In genomic region chr4:8728536-8729407, GRCh38 we compare ENCODE assay signal across 19 cellular contexts.
DNase-seq lines count a peak whose midpoint lies in the region; ATAC-seq and TF ChIP-seq lines count a peak whose summit lies in the region.
"Had no signal": no experiment of that assay in that cellular context is flagged by ENCODE, and none has a peak within 500 bp of the region (broad histone marks: within the 10 kb centered on the region; RNA-seq: fewer than 3 reads in every experiment).

No MANE protein-coding gene starts in this region.

- no peaks in the 10 kb centered on the region for H3K9me3 ChIP-seq in RWPE2 (ENCODE audit: severe bottlenecking)
- H3K9me3 ChIP-seq: A549, thyroid gland had no signal

- CTCF ChIA-PET in RWPE1 (lab: Yijun Ruan, JAX): no interaction called here

- POLR2A ChIA-PET in RWPE1 (lab: Yijun Ruan, JAX; ENCODE audit: low non-redundant PET): no interaction called here

- H3K4me1 ChIP-seq in RWPE2 (ENCODE audit: insufficient read depth, poor library complexity, severe bottlenecking): no peaks in the 10 kb centered on the region
- H3K4me1 ChIP-seq: A549, thyroid gland had no signal

- H3K27ac ChIP-seq in RWPE2 (ENCODE audit: poor library complexity, severe bottlenecking) (no peak overlapping the region), RWPE1 (no peak overlapping the region)
- H3K27ac ChIP-seq: A549, brain microvascular endothelial cell, C4-2B, KMS-11, thyroid gland had no signal

- peak; percentile 32 for DNase-seq in activated CD8-positive, alpha-beta memory T cell treated with anti-CD3 and anti-CD28 coated beads for 24 hours
- DNase-seq in activated CD8-positive, alpha-beta memory T cell treated with anti-CD3 and anti-CD28 coated beads, Interleukin-2, amount 50 U/mL, for 4 hours: no peak
- DNase-seq in RWPE2 (ENCODE audit: low spot score) (peak; percentile 53), left lobe of liver (ENCODE audit: low spot score) (peak; percentile 28), NCI-H1694 (lab: John Stamatoyannopoulos, UW) (no peak), RWPE1 (ENCODE audit: low spot score) (no peak)
- peak; percentile 14 for DNase-seq in stimulated activated CD8-positive, alpha-beta memory T cell treated with anti-CD3 and anti-CD28 coated beads, Interleukin-4, amount 100 ng/mL, for 48 hours
- DNase-seq in activated CD4-positive, alpha-beta T cell treated with anti-CD3 and anti-CD28 coated beads, Interleukin-2, amount 50 U/mL, for 48 hours: no peak
- DNase-seq: activated CD4-positive, alpha-beta T cell treated with anti-CD3 and anti-CD28 coated beads, Interleukin-2, amount 10 ng/mL, durations not matched to agents 7 days and 5 days; brain microvascular endothelial cell; DMS 273 treated with DMSO at 0.1 percent for 48 hours; naive thymus-derived CD4-positive, alpha-beta T cell; NCI-H1105 treated with DMSO at 0.1 percent for 48 hours; NCI-H2171; PC-3; thyroid gland had no signal

- no peak for TF ChIP-seq CTCF in RWPE2 (IDR thresholded peaks at IDR 0.05; ENCODE audit: poor library complexity, severe bottlenecking)
- TF ChIP-seq CTCF in RWPE1 (conservative IDR thresholded peaks at IDR 0.05; ENCODE audit: low read depth): no peak

- H3K4me3 ChIP-seq in RWPE2 (ENCODE audit: severe bottlenecking): no peak overlapping the region
- H3K4me3 ChIP-seq: A549, thyroid gland had no signal

- ATAC-seq in RWPE2 (ENCODE audit: low read depth): no peak
- ATAC-seq in left lobe of liver: no peak
- ATAC-seq: A549; naive thymus-derived CD4-positive, alpha-beta T cell; PC-3 had no signal

- H3K27me3 ChIP-seq in RWPE2 (ENCODE audit: insufficient read depth, poor library complexity, severe bottlenecking): peaks cover 32% of the 10 kb centered on the region
- H3K27me3 ChIP-seq: thyroid gland had no signal

- H3K36me3 ChIP-seq in RWPE2 (ENCODE audit: low read depth): no peaks in the 10 kb centered on the region
- H3K36me3 ChIP-seq: brain microvascular endothelial cell, thyroid gland had no signal

Comparison
In these comparisons a context has a peak if more than half of its experiments do, and no peak if none do; other contexts are left out.
1. DNase-seq: peak in activated CD8-positive, alpha-beta memory T cell treated with anti-CD3 and anti-CD28 coated beads for 24 hours (single experiment), RWPE2 (single experiment), left lobe of liver (single experiment) and stimulated activated CD8-positive, alpha-beta memory T cell treated with anti-CD3 and anti-CD28 coated beads, Interleukin-4, amount 100 ng/mL, for 48 hours (single experiment); none in activated CD8-positive, alpha-beta memory T cell treated with anti-CD3 and anti-CD28 coated beads, Interleukin-2, amount 50 U/mL, for 4 hours (single experiment), NCI-H1694 (single experiment), activated CD4-positive, alpha-beta T cell treated with anti-CD3 and anti-CD28 coated beads, Interleukin-2, amount 50 U/mL, for 48 hours (0 of 2) and RWPE1 (single experiment).